ENCODE assay signal across 17 cellular contexts in genomic region chr1:44251486-44251885, GRCh38.
"Had no signal": no experiment of that assay in that cellular context is flagged by ENCODE, and none has a peak within 500 bp of the region (broad histone marks: within the 10 kb centered on the region; RNA-seq: fewer than 3 reads in every experiment).

No MANE protein-coding gene starts in this region.

- H3K4me3 Mint-ChIP-seq: memory B cell; mesothelial cell of epicardium; naive thymus-derived CD8-positive, alpha-beta T cell; neural progenitor cell; type B pancreatic cell had no signal

- H3K36me3 ChIP-seq: neural progenitor cell, pancreas had no signal

- ATAC-seq: esophagus mucosa; lower lobe of right lung; naive thymus-derived CD8-positive, alpha-beta T cell; pancreas had no signal

- H3K9me3 Mint-ChIP-seq: memory B cell; mesothelial cell of epicardium; naive thymus-derived CD8-positive, alpha-beta T cell; neural progenitor cell; type B pancreatic cell had no signal

- H3K4me3 ChIP-seq: heart right ventricle, left ventricle myocardium inferior, lower lobe of right lung, neural progenitor cell, pancreas, smooth muscle cell had no signal

- H3K27me3 ChIP-seq: heart right ventricle, neural progenitor cell, pancreas had no signal

- DNase-seq: effector memory CD4-positive, alpha-beta T cell; heart right ventricle; hypothalamus; left ventricle myocardium inferior; lower lobe of right lung; naive thymus-derived CD8-positive, alpha-beta T cell; pancreas; right cardiac atrium; stimulated activated CD4-positive, alpha-beta T cell treated with anti-CD3 and anti-CD28 coated beads, Interleukin-2, amount 100 ng/mL, for 48 hours; stimulated activated naive CD4-positive, alpha-beta T cell treated with Interleukin-2 at 50 U/mL for 16 hours had no signal

- H3K4me1 ChIP-seq: lower lobe of right lung, pancreas had no signal

- H3K9me3 ChIP-seq: heart right ventricle, left ventricle myocardium inferior, lower lobe of right lung, pancreas had no signal

- H3K27me3 Mint-ChIP-seq: memory B cell; naive thymus-derived CD8-positive, alpha-beta T cell; progenitor cell of endocrine pancreas; type B pancreatic cell had no signal

- H3K27ac Mint-ChIP-seq: memory B cell, mesothelial cell of epicardium, progenitor cell of endocrine pancreas, type B pancreatic cell had no signal
